ENCODE assay signal across 36 cellular contexts in genomic region chr1:232191560-232191959, GRCh38.
DNase-seq lines count a peak whose midpoint lies in the region; ATAC-seq, FAIRE-seq and TF ChIP-seq lines count a peak whose summit lies in the region.
"Had no signal": no experiment of that assay in that cellular context is flagged by ENCODE, and none has a peak within 500 bp of the region (broad histone marks: within the 10 kb centered on the region; RNA-seq: fewer than 3 reads in every experiment).

No MANE protein-coding gene starts in this region.

- H3K79me1 ChIP-seq in H1 (ENCODE audit: low read depth, low read length) = no peaks in the 10 kb centered on the region; the same call in 1 of the 2 replicates

- no peak for TF ChIP-seq CTCF in WTC11 (IDR thresholded peaks at IDR 0.05)
- TF ChIP-seq CTCF in coronary artery (IDR thresholded peaks at IDR 0.05) = no peak
- TF ChIP-seq CTCF in H1 (IDR thresholded peaks at IDR 0.05; ENCODE audit: control extremely low read depth in 1 of 3, insufficient read depth in 1 of 3, low read depth in 1 of 3, low read length in 3 of 3) = no peak
- TF ChIP-seq CTCF in osteocyte (IDR thresholded peaks at IDR 0.05) = no peak
- TF ChIP-seq CTCF in psoas muscle (IDR thresholded peaks at IDR 0.05) = no peak
- TF ChIP-seq CTCF in left lung (IDR thresholded peaks at IDR 0.05) = no peak

- H3K4me1 Mint-ChIP-seq in WTC11 = peaks cover 10% of the 10 kb centered on the region
- peaks cover 34% of the 10 kb centered on the region for H3K4me1 Mint-ChIP-seq in osteocyte (ENCODE audit: unreplicated experiment)
- H3K4me1 Mint-ChIP-seq: B cell; CD14-positive monocyte; CD4-positive, alpha-beta memory T cell; CD4-positive, CD25-positive, alpha-beta regulatory T cell; CD8-positive, alpha-beta memory T cell had no signal

- no peak overlapping the region for H2BK120ac ChIP-seq in H1 (replicated peaks; ENCODE audit: low read depth, low read length)

- H2BK5ac ChIP-seq in H1 (ENCODE audit: low read depth, low read length) = no peak overlapping the region

- H3K27me3 Mint-ChIP-seq in WTC11 (ENCODE audit: low read depth) (peaks cover 4% of the 10 kb centered on the region; the same call in 1 of the 2 replicates), osteocyte (ENCODE audit: unreplicated experiment) (no peaks in the 10 kb centered on the region)
- H3K27me3 Mint-ChIP-seq: CD4-positive, alpha-beta memory T cell had no signal

- peaks cover 0 to 2% of the 10 kb centered on the region in 2 experiments for H4K20me1 ChIP-seq in H1 (replicated peaks in 1 of 2; ENCODE audit: control insufficient read depth in 1 of 2, insufficient read depth in 2 of 2, low read length in 2 of 2)
- H4K20me1 ChIP-seq: BLaER1; BLaER1 treated with 17β-estradiol and CSF1 and Interleukin-3, amounts not matched to agents 10 nM and 100 nM had no signal

- no peak overlapping the region for H3K4ac ChIP-seq in H1 (replicated peaks; ENCODE audit: insufficient read length, low read depth, low read length)

- H3K4me3 Mint-ChIP-seq in WTC11 = no peak overlapping the region
- H3K4me3 Mint-ChIP-seq in osteocyte (ENCODE audit: unreplicated experiment) = no peak overlapping the region
- H3K4me3 Mint-ChIP-seq: B cell; CD14-positive monocyte; CD4-positive, alpha-beta memory T cell; CD4-positive, alpha-beta T cell; CD4-positive, CD25-positive, alpha-beta regulatory T cell; CD8-positive, alpha-beta memory T cell; CD8-positive, alpha-beta T cell had no signal

- H3K23ac ChIP-seq in H1 (ENCODE audit: insufficient read length) = no peak overlapping the region

- no peak overlapping the region for H3K14ac ChIP-seq in H1 (ENCODE audit: insufficient read length)

- H3K9me3 Mint-ChIP-seq in WTC11 = peaks cover 10% of the 10 kb centered on the region
- H3K9me3 Mint-ChIP-seq in osteocyte (ENCODE audit: unreplicated experiment) = no peaks in the 10 kb centered on the region
- H3K9me3 Mint-ChIP-seq: CD8-positive, alpha-beta memory T cell; CD8-positive, alpha-beta T cell had no signal

- ATAC-seq in WTC11 (no peak), psoas muscle (no peak), left lung (no peak), HG02642 (IDR thresholded peaks at IDR 0.05; ENCODE audit: poor library complexity, unreplicated experiment) (no peak)
- ATAC-seq: A549; CD8-positive, alpha-beta T cell had no signal

- no peak overlapping the region for H2BK12ac ChIP-seq in H1 (ENCODE audit: low read depth, low read length)

- H3K4me2 ChIP-seq in H1 (ENCODE audit: insufficient read depth in 1 of 2, low read depth in 2 of 2, low read length in 2 of 2) = no peak overlapping the region
- H3K4me2 ChIP-seq: A549; BLaER1; BLaER1 treated with 17β-estradiol and CSF1 and Interleukin-3, amounts not matched to agents 10 nM and 100 nM had no signal

- H3K4me1 ChIP-seq in H1 (replicated peaks in 1 of 4; ENCODE audit: control insufficient read depth in 3 of 4, insufficient read depth in 4 of 4, low read length in 3 of 4) (peaks cover 0 to 5% (median 0%) of the 10 kb centered on the region in 4 experiments; a peak in 2 of 7 replicates), psoas muscle (no peaks in the 10 kb centered on the region), left lung (no peaks in the 10 kb centered on the region)
- H3K4me1 ChIP-seq: BE2C; BLaER1; BLaER1 treated with 17β-estradiol and CSF1 and Interleukin-3, amounts not matched to agents 10 nM and 100 nM had no signal

- no peak for FAIRE-seq in H1 (lab: Jason Lieb, UNC)
- FAIRE-seq: A204.1, A549 had no signal

- H3K27ac Mint-ChIP-seq in WTC11 = no peak overlapping the region
- no peak overlapping the region for H3K27ac Mint-ChIP-seq in osteocyte (ENCODE audit: unreplicated experiment)
- H3K27ac Mint-ChIP-seq: B cell; CD4-positive, alpha-beta memory T cell; CD4-positive, alpha-beta T cell; CD4-positive, CD25-positive, alpha-beta regulatory T cell; CD8-positive, alpha-beta memory T cell; CD8-positive, alpha-beta T cell had no signal

- no peak overlapping the region for H3K9ac ChIP-seq in H1 (replicated peaks in 1 of 4; ENCODE audit: extremely low read depth in 1 of 4, low read depth in 3 of 4, low read length in 3 of 4)
- H3K9ac ChIP-seq: BLaER1; BLaER1 treated with 17β-estradiol and CSF1 and Interleukin-3, amounts not matched to agents 10 nM and 100 nM had no signal

- no peaks in the 10 kb centered on the region; a peak in 2 of 7 replicates for H3K27me3 ChIP-seq in H1 (replicated peaks in 1 of 4; ENCODE audit: control insufficient read depth in 3 of 4, extremely low read depth in 1 of 4, insufficient read depth in 3 of 4, low read length in 3 of 4)
- no peaks in the 10 kb centered on the region for H3K27me3 ChIP-seq in psoas muscle (ENCODE audit: insufficient read depth in 3 of 3, low read length in 2 of 3)
- H3K27me3 ChIP-seq in left lung = no peaks in the 10 kb centered on the region
- H3K27me3 ChIP-seq: BE2C; BLaER1; BLaER1 treated with 17β-estradiol and CSF1 and Interleukin-3, amounts not matched to agents 10 nM and 100 nM had no signal

- H2BK15ac ChIP-seq in H1 (ENCODE audit: low read length) = no peak overlapping the region

- H3K27ac ChIP-seq in coronary artery = no peak overlapping the region
- H3K27ac ChIP-seq in H1 (ENCODE audit: low read depth, low read length) = no peak overlapping the region
- no peak overlapping the region for H3K27ac ChIP-seq in psoas muscle
- no peak overlapping the region for H3K27ac ChIP-seq in left lung
- H3K27ac ChIP-seq: 22Rv1; A549; BLaER1; BLaER1 treated with 17β-estradiol and CSF1 and Interleukin-3, amounts not matched to agents 10 nM and 100 nM; C4-2B had no signal

- POLR2A ChIA-PET in WTC11 (lab: Charles Lee) = no interaction called here
- POLR2A ChIA-PET in H1 (lab: Charles Lee; ENCODE audit: partially characterized antibody) = no interaction called here

- no peak for TF ChIP-seq POLR2A in H1 (IDR thresholded peaks at IDR 0.05; ENCODE audit: control extremely low read depth in 1 of 2, low read depth in 2 of 2, low read length in 2 of 2)

- H3K9me3 ChIP-seq in H1 (ENCODE audit: insufficient read depth in 2 of 2, low read depth in 1 of 2, low read length in 1 of 2) (no peaks in the 10 kb centered on the region), psoas muscle (no peaks in the 10 kb centered on the region), left lung (no peaks in the 10 kb centered on the region)
- H3K9me3 ChIP-seq: A549, BE2C, BLaER1, Caco-2 had no signal

- H3K36me3 ChIP-seq in H1 (ENCODE audit: control insufficient read depth in 2 of 4, insufficient read depth in 4 of 4, low read length in 3 of 4) (no peaks in the 10 kb centered on the region; a peak in 1 of 8 replicates), psoas muscle (ENCODE audit: insufficient read depth in 1 of 2, low read depth in 1 of 2) (no peaks in the 10 kb centered on the region), left lung (no peaks in the 10 kb centered on the region)
- H3K36me3 ChIP-seq: BE2C; BLaER1; BLaER1 treated with 17β-estradiol and CSF1 and Interleukin-3, amounts not matched to agents 10 nM and 100 nM had no signal

- H3K36me3 Mint-ChIP-seq in WTC11 (peaks cover 32% of the 10 kb centered on the region), osteocyte (ENCODE audit: unreplicated experiment) (no peaks in the 10 kb centered on the region)
- H3K36me3 Mint-ChIP-seq: CD14-positive monocyte; CD4-positive, alpha-beta memory T cell; CD4-positive, CD25-positive, alpha-beta regulatory T cell; CD8-positive, alpha-beta T cell had no signal

- no peak overlapping the region for H4K91ac ChIP-seq in H1 (replicated peaks; ENCODE audit: insufficient read length, low read length)

- H3K18ac ChIP-seq in H1 (ENCODE audit: extremely low read depth, low read length) = no peak overlapping the region

- no peak overlapping the region for H2BK20ac ChIP-seq in H1 (ENCODE audit: low read length)

- no peaks in the 10 kb centered on the region for H3K23me2 ChIP-seq in H1 (ENCODE audit: low read depth, low read length)

- no peak for TF ChIP-seq RAD21 in H1 (IDR thresholded peaks at IDR 0.05 in 1 of 2, conservative IDR thresholded peaks at IDR 0.05 in 1 of 2; ENCODE audit: low read depth in 2 of 2, low read length in 2 of 2)

- no peak overlapping the region for H2AFZ ChIP-seq in H1 (ENCODE audit: low read length)

- H2AK5ac ChIP-seq in H1 (ENCODE audit: low read depth, low read length) = no peak overlapping the region

- no peak overlapping the region for H4K5ac ChIP-seq in H1 (ENCODE audit: insufficient read length, low read depth, low read length)

- no peaks in the 10 kb centered on the region for H3K79me2 ChIP-seq in H1 (ENCODE audit: control insufficient read depth in 1 of 2, insufficient read depth in 2 of 2, low read length in 2 of 2)

- no peak for TF ChIP-seq EP300 in H1 (IDR thresholded peaks at IDR 0.05; ENCODE audit: borderline replicate concordance in 1 of 2, low read depth in 2 of 2, low read length in 2 of 2)

- WGBS in H1 (ENCODE audit: extremely low coverage in 1 of 2, insufficient coverage in 1 of 2, insufficient read length in 1 of 2, insufficient replicate concordance in 2 of 2, low coverage in 1 of 2, low lambda C conversion rate in 2 of 2, missing lambda C conversion rate in 1 of 2), 2 experiments = 84% methylated on average over 6 of the region's 6 CpGs; no CpG with 5 or more reads in 1 of the 2 experiments
- 86 to 90% (median 87%) methylated on average over 6 of the region's 6 CpGs for WGBS in psoas muscle, 3 donors

- DNase-seq in WTC11 (ENCODE audit: low spot score) (no peak), coronary artery (ENCODE audit: low spot score) (peak; percentile 57), H1 (ENCODE audit: low read depth in 1 of 2, low spot score in 2 of 2) (no peak), osteocyte (ENCODE audit: extremely low spot score, unreplicated experiment) (peak; percentile 57), psoas muscle (no peak), NCI-H1105 (lab: John Stamatoyannopoulos, UW) (no peak), left lung (no peak)
- DNase-seq: 8988T; ACHN; AML-193; BE2C; C1 segment of cervical spinal cord; Caco-2; Calu3; CD4-positive, alpha-beta memory T cell; CD4-positive, alpha-beta T cell; CD4-positive, CD25-positive, alpha-beta regulatory T cell; CD8-positive, alpha-beta memory T cell; CD8-positive, alpha-beta T cell; COR-L47; DMS 273 treated with DMSO at 0.1 percent for 48 hours; DMS153; DMS53; DMS79; DMS79 treated with DMSO at 0.1 percent for 48 hours; DND-41; EL had no signal

- no peak overlapping the region for H3K4me3 ChIP-seq in coronary artery
- no peak overlapping the region for H3K4me3 ChIP-seq in H1 (ENCODE audit: extremely low read depth in 1 of 4, insufficient read depth in 2 of 4, low read depth in 3 of 4, low read length in 4 of 4)
- H3K4me3 ChIP-seq in psoas muscle = no peak overlapping the region
- H3K4me3 ChIP-seq in left lung = no peak overlapping the region
- H3K4me3 ChIP-seq: A549; BLaER1; BLaER1 treated with 17β-estradiol and CSF1 and Interleukin-3, amounts not matched to agents 10 nM and 100 nM had no signal

- intact Hi-C loops in psoas muscle (cut with DNase I) = no loop called here
- intact Hi-C loops in left lung (cut with DNase I) = no loop called here

- H3K56ac ChIP-seq in H1 (replicated peaks; ENCODE audit: insufficient read length, low read depth, low read length) = no peak overlapping the region

- CTCF ChIA-PET in WTC11 (lab: Charles Lee) = no interaction called here
- CTCF ChIA-PET in H1 (lab: Charles Lee; ENCODE audit: partially characterized antibody) = interaction anchor here (0.6 to 1.3 kb wide), 3 partner anchors 17 to 52 kb away, joined by 3 read pairs; no protein-coding TSS in a partner anchor

- no peak overlapping the region for H4K8ac ChIP-seq in H1 (ENCODE audit: extremely low read depth, insufficient read depth, low read length)

Comparison
In these comparisons a context has a peak if more than half of its experiments do, and no peak if none do; other contexts are left out.
1. DNase-seq: peak in coronary artery (single experiment) and osteocyte (single experiment); none in WTC11 (single experiment), H1 (0 of 2), psoas muscle (0 of 2), NCI-H1105 (single experiment) and left lung (0 of 2).